Comparison of ENCODE assay signal across 8 cellular contexts in the genomic region with DNA sequence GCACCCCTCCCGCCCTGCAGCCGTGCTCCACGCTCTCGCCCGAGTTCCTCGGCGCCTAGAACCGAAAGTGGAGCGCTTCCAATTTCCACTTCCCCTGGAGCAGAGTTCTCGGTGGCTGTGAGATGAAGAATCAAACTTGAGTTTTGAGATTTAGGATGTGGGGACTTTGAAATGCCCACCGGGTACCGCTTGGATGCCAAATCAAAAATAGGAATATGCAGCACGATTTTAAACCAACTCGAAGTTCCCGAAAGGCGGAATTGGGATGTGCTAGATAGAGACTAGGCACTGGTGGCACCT. TPM values are rescaled to one million over a fixed set of nuclear protein-coding genes. Genes with fewer than 3 reads are reported as not detected.
DNase-seq lines count a peak whose midpoint lies in the region; ATAC-seq, FAIRE-seq and TF ChIP-seq lines count a peak whose summit lies in the region.

No MANE protein-coding gene starts in this region.

- no peaks in the 10 kb centered on the region for H3K9me3 ChIP-seq in neutrophil

- TF ChIP-seq CTCF in GM12875 (IDR thresholded peaks at IDR 0.05; ENCODE audit: borderline replicate concordance, insufficient read depth, low read depth, low read length), result no peak
- TF ChIP-seq CTCF in epithelial cell of proximal tubule (conservative IDR thresholded peaks at IDR 0.05; ENCODE audit: low read depth, low read length), result no peak
- no peak for TF ChIP-seq CTCF in neutrophil (IDR thresholded peaks at IDR 0.05)

- peaks cover 22 to 32% of the 10 kb centered on the region in 2 experiments for H3K4me1 ChIP-seq in neutrophil (ENCODE audit: control insufficient read depth in 1 of 2, insufficient read depth in 1 of 2, low read depth in 1 of 2, low read length in 1 of 2)

- H3K4me3 ChIP-seq in GM12875 (ENCODE audit: low read depth, low read length) (peak overlapping the region; percentile 84), epithelial cell of proximal tubule (ENCODE audit: low read depth, low read length) (peak overlapping the region; percentile 86), neutrophil (ENCODE audit: low read depth in 1 of 2, low read length in 1 of 2) (peak overlapping the region; percentile 91 to 95)

- no peaks in the 10 kb centered on the region for H3K36me3 ChIP-seq in neutrophil

- no peak for FAIRE-seq in RCC 7860 (lab: Jason Lieb, UNC)

- DNase-seq in RPMI8226 (peak; percentile 87), epithelial cell of proximal tubule (ENCODE audit: low read depth) (no peak), RCC 7860 (ENCODE audit: low spot score) (no peak)

- ATAC-seq in HG03469 (IDR thresholded peaks at IDR 0.05; ENCODE audit: unreplicated experiment) (no peak), HG02973 (IDR thresholded peaks at IDR 0.05; ENCODE audit: unreplicated experiment) (no peak), GM18867 (IDR thresholded peaks at IDR 0.05; ENCODE audit: unreplicated experiment) (no peak)

- H3K27ac ChIP-seq in neutrophil, result peak overlapping the region; percentile 81

- H3K27me3 ChIP-seq in neutrophil, result no peaks in the 10 kb centered on the region

RNA-seq across cellular contexts. Expression of a gene that starts 0.6 kb away (rescaled TPM):
- 30.2 and 42.9 TPM in 2 replicates for total RNA-seq in epithelial cell of proximal tubule

RNA-seq across cellular contexts. Expression of a gene that starts 52.3 kb away (rescaled TPM):
- total RNA-seq in epithelial cell of proximal tubule, result 18.6 and 23.1 TPM in 2 replicates
